1 cellular context compared by ENCODE assay signal in genomic region chr5:92553326-92553725, GRCh38.
TF ChIP-seq lines count a peak whose summit lies in the region.

No MANE protein-coding gene starts in this region.

TF ChIP-seq in GM12878, 131 proteins besides CTCF, POLR2A, EP300 and RAD21:
- TF ChIP-seq ZZZ3 (IDR thresholded peaks at IDR 0.05; ENCODE audit: control insufficient read depth, insufficient read length, low read depth) = no peak
- no peak for TF ChIP-seq ESRRA (IDR thresholded peaks at IDR 0.05; ENCODE audit: low read length)
- TF ChIP-seq TCF3 (IDR thresholded peaks at IDR 0.05; ENCODE audit: borderline replicate concordance, insufficient read depth, low read depth, low read length) = no peak
- peak; percentile 67 for TF ChIP-seq MTA2 (IDR thresholded peaks at IDR 0.05; ENCODE audit: low read depth)
- TF ChIP-seq SIN3A (IDR thresholded peaks at IDR 0.05; ENCODE audit: low read depth, low read length) = no peak
- TF ChIP-seq FOXK2 (IDR thresholded peaks at IDR 0.05) = no peak
- TF ChIP-seq SMARCA5 (IDR thresholded peaks at IDR 0.05) = no peak
